ENCODE assay signal across 20 cellular contexts in the genomic region with DNA sequence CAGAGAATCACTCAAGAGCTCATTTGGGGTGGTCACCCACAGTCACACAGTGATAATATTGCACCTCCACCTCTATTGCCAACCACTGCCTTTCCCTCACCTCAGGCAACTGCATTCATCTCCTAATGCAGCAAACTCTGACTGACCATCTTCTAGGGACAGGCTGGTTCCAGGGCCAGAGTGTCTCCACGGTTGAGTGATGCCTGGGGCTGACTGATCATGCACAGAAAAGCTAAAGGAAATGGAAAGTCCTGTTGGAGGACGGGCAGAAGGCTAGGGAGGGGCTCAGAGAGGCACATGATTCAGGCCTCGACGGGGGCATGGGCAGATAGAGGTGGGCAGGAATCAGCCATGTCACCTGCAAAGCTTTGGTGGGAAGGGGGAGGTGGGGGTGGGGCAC.
"Had no signal": no experiment of that assay in that cellular context is flagged by ENCODE, and none has a peak within 500 bp of the region (broad histone marks: within the 10 kb centered on the region; RNA-seq: fewer than 3 reads in every experiment).

No MANE protein-coding gene starts in this region.

- H3K36me3 Mint-ChIP-seq: activated CD4-positive, alpha-beta memory T cell treated with anti-CD3 and anti-CD28 coated beads for 36 hours; activated naive CD8-positive, alpha-beta T cell treated with anti-CD3 and anti-CD28 coated beads for 36 hours; stimulated activated memory B cell treated with anti-CD40 and anti-IgM and Interleukin-4, amounts not matched to agents 10 μg/mL and 1 μg/mL and 100 μg/mL, for 72 hours; T-cell; WTC11 had no signal

- H3K27ac ChIP-seq: cardiac muscle cell, dorsolateral prefrontal cortex, foreskin keratinocyte, left lung, pancreas, testis, upper lobe of left lung had no signal

- H3K27ac Mint-ChIP-seq: activated CD4-positive, alpha-beta memory T cell treated with anti-CD3 and anti-CD28 coated beads for 36 hours; activated naive CD8-positive, alpha-beta T cell treated with anti-CD3 and anti-CD28 coated beads for 36 hours; activated T-helper 17 cell treated with anti-CD3 and anti-CD28 coated beads, Interleukin-2, amount 50 U/mL, for 72 hours; stimulated activated memory B cell treated with anti-CD40 and anti-IgM and Interleukin-4, amounts not matched to agents 10 μg/mL and 1 μg/mL and 100 μg/mL, for 72 hours; T-cell; WTC11 had no signal

- DNase-seq: activated CD4-positive, alpha-beta memory T cell treated with anti-CD3 and anti-CD28 coated beads for 36 hours; activated CD4-positive, alpha-beta T cell treated with anti-CD3 and anti-CD28 coated beads for 4 hours; activated naive CD4-positive, alpha-beta T cell; activated naive CD8-positive, alpha-beta T cell treated with anti-CD3 and anti-CD28 coated beads for 36 hours; amniotic stem cell; dorsolateral prefrontal cortex; foreskin keratinocyte; hypothalamus; left lung; pancreas; sigmoid colon; stimulated activated CD4-positive, alpha-beta T cell treated with anti-CD3 and anti-CD28 coated beads, Interleukin-4, amount 100 ng/mL, for 4 hours; T-cell; testis; upper lobe of left lung had no signal

- H3K4me3 Mint-ChIP-seq: activated CD4-positive, alpha-beta memory T cell treated with anti-CD3 and anti-CD28 coated beads for 36 hours; activated naive CD8-positive, alpha-beta T cell treated with anti-CD3 and anti-CD28 coated beads for 36 hours; activated T-helper 17 cell treated with anti-CD3 and anti-CD28 coated beads, Interleukin-2, amount 50 U/mL, for 72 hours; stimulated activated memory B cell treated with anti-CD40 and anti-IgM and Interleukin-4, amounts not matched to agents 10 μg/mL and 1 μg/mL and 100 μg/mL, for 72 hours; T-cell; WTC11 had no signal

- FAIRE-seq: keratinocyte, pancreas had no signal

- ATAC-seq: activated T-helper 17 cell treated with anti-CD3 and anti-CD28 coated beads, Interleukin-2, amount 50 U/mL, for 72 hours; foreskin keratinocyte; left lung; pancreas; stimulated activated memory B cell treated with anti-CD40 and anti-IgM and Interleukin-4, amounts not matched to agents 10 μg/mL and 1 μg/mL and 100 μg/mL, for 72 hours; T-cell; WTC11 had no signal

- H3K4me1 Mint-ChIP-seq: activated naive CD8-positive, alpha-beta T cell treated with anti-CD3 and anti-CD28 coated beads for 36 hours; activated T-helper 17 cell treated with anti-CD3 and anti-CD28 coated beads, Interleukin-2, amount 50 U/mL, for 72 hours; T-cell; WTC11 had no signal

- H3K9me3 Mint-ChIP-seq: activated CD4-positive, alpha-beta memory T cell treated with anti-CD3 and anti-CD28 coated beads for 36 hours; activated naive CD8-positive, alpha-beta T cell treated with anti-CD3 and anti-CD28 coated beads for 36 hours; activated T-helper 17 cell treated with anti-CD3 and anti-CD28 coated beads, Interleukin-2, amount 50 U/mL, for 72 hours; stimulated activated memory B cell treated with anti-CD40 and anti-IgM and Interleukin-4, amounts not matched to agents 10 μg/mL and 1 μg/mL and 100 μg/mL, for 72 hours; T-cell; WTC11 had no signal

- H3K4me1 ChIP-seq: foreskin keratinocyte, left lung, pancreas, testis, upper lobe of left lung had no signal

- H3K27me3 Mint-ChIP-seq: activated CD4-positive, alpha-beta memory T cell treated with anti-CD3 and anti-CD28 coated beads for 36 hours; activated naive CD8-positive, alpha-beta T cell treated with anti-CD3 and anti-CD28 coated beads for 36 hours; activated T-helper 17 cell treated with anti-CD3 and anti-CD28 coated beads, Interleukin-2, amount 50 U/mL, for 72 hours; stimulated activated memory B cell treated with anti-CD40 and anti-IgM and Interleukin-4, amounts not matched to agents 10 μg/mL and 1 μg/mL and 100 μg/mL, for 72 hours; T-cell had no signal

- H3K27me3 ChIP-seq: cardiac muscle cell, dorsolateral prefrontal cortex, foreskin keratinocyte, left lung, pancreas, sigmoid colon, testis, upper lobe of left lung had no signal

- H3K4me3 ChIP-seq: cardiac muscle cell, dorsolateral prefrontal cortex, left lung, pancreas, sigmoid colon, testis, upper lobe of left lung had no signal

- H3K9me3 ChIP-seq: left lung, pancreas, sigmoid colon, testis, upper lobe of left lung had no signal

- H3K36me3 ChIP-seq: cardiac muscle cell, left lung, pancreas, sigmoid colon, upper lobe of left lung had no signal
